In the genomic region with DNA sequence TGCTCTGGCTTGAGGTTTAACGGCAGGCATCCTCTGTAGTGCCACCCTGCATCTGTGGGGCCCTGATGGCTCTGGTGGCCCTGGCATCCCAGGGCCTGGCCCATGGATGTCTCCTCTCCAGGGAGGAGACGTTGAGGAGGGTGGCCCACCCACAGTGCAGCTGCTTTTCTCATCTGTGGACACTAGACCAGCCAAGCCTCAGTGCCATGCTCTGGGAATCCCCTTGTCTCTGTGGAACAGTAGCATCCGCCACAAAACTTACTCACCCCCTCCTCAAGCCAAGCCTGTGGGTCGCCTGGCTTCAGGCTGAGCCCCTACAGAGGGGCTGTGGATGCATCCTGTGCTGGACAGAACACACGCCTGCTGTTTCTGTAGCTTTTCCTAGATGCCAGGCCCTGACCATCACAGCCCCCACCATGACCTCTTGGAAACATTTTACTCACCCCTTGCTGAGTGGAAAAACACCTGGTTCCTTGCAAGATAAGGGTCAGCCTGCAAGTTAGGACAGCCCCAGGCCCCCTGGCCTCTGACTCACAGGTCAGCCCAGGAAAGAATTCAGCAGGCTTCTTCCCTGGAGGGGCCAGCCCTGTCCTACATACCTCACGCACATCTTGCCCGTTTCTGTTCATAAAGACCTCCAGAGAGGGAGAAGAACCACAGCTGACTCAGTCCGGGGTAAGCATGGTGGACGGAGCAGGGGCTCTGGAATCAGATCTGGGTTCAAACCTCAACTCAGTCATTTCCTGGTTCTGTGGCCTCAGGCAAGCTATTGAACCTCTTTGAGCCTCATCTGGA, we compare ENCODE assay signal across 1 cellular context.
A peak's percentile ranks its signal among the peaks of the same experiment; 100 is the strongest.
TF ChIP-seq lines count a peak whose summit lies in the region.

No MANE protein-coding gene starts in this region.

TF ChIP-seq in K562, 482 proteins besides CTCF, POLR2A, EP300 and RAD21:
- no peak for TF ChIP-seq NR2C1 (IDR thresholded peaks at IDR 0.05)
- TF ChIP-seq NR2C1 (tag; IDR thresholded peaks at IDR 0.05): peak; percentile 20; the same call in 1 of the 2 replicates
- TF ChIP-seq RFX1 (IDR thresholded peaks at IDR 0.05): no peak
- TF ChIP-seq, protein P1, sequence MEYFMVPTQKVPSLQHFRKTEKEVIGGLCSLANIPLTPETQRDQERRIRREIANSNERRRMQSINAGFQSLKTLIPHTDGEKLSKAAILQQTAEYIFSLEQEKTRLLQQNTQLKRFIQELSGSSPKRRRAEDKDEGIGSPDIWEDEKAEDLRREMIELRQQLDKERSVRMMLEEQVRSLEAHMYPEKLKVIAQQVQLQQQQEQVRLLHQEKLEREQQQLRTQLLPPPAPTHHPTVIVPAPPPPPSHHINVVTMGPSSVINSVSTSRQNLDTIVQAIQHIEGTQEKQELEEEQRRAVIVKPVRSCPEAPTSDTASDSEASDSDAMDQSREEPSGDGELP (CRISPR knock-in tag; IDR thresholded peaks at IDR 0.05; ENCODE audit: borderline replicate concordance): peak; percentile 22; the same call in 1 of the 2 replicates
- TF ChIP-seq TCF7L2 (IDR thresholded peaks at IDR 0.05; ENCODE audit: low read depth, low read length): no peak
- TF ChIP-seq ZBTB7A (IDR thresholded peaks at IDR 0.05; ENCODE audit: borderline replicate concordance, control insufficient read depth, low read depth, low read length): 0 out of 2 replicates have a peak, but pooled peaks have one; percentile 38
- TF ChIP-seq ARID1B (IDR thresholded peaks at IDR 0.05): peak; percentile 39; the same call in 1 of the 2 replicates
- peak; percentile 74 for TF ChIP-seq FOSL1 (tag; conservative IDR thresholded peaks at IDR 0.05)
- peak; percentile 67; the same call in 1 of the 2 replicates for TF ChIP-seq JUN (IDR thresholded peaks at IDR 0.05; ENCODE audit: borderline replicate concordance, low read depth, low read length)
- TF ChIP-seq JUN (CRISPR knock-in tag; IDR thresholded peaks at IDR 0.05; ENCODE audit: borderline replicate concordance): no peak
- TF ChIP-seq NR2C2 (CRISPR knock-in tag; IDR thresholded peaks at IDR 0.05): no peak
- TF ChIP-seq NR2C2 (tag; IDR thresholded peaks at IDR 0.05): peak; percentile 46; the same call in 1 of the 2 replicates
- peak; percentile 39 for TF ChIP-seq CBFA2T3 (IDR thresholded peaks at IDR 0.05)
- TF ChIP-seq ZNF143 (CRISPR knock-in tag; IDR thresholded peaks at IDR 0.05): no peak
- TF ChIP-seq DPF2 (IDR thresholded peaks at IDR 0.05): 0 out of 2 replicates have a peak, but pooled peaks have one; percentile 20
- peak; percentile 34; the same call in 1 of the 2 replicates for TF ChIP-seq JUND (IDR thresholded peaks at IDR 0.05; ENCODE audit: borderline replicate concordance, low read depth, low read length)
- TF ChIP-seq JUND (tag; IDR thresholded peaks at IDR 0.05; ENCODE audit: borderline replicate concordance, low read depth, low read length): no peak
- TF ChIP-seq, protein P2, sequence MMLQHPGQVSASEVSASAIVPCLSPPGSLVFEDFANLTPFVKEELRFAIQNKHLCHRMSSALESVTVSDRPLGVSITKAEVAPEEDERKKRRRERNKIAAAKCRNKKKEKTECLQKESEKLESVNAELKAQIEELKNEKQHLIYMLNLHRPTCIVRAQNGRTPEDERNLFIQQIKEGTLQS (IDR thresholded peaks at IDR 0.05): peak; percentile 34; the same call in 1 of the 2 replicates
- TF ChIP-seq, protein P2 (CRISPR knock-in tag; conservative IDR thresholded peaks at IDR 0.05): no peak
